Comparison of ENCODE assay signal across 18 cellular contexts in genomic region chr10:99366666-99367065, GRCh38. TPM values are rescaled to one million over a fixed set of nuclear protein-coding genes. Genes with fewer than 3 reads are reported as not detected.
DNase-seq lines count a peak whose midpoint lies in the region; ATAC-seq lines count a peak whose summit lies in the region.
"Had no signal": no experiment of that assay in that cellular context is flagged by ENCODE, and none has a peak within 500 bp of the region (broad histone marks: within the 10 kb centered on the region; RNA-seq: fewer than 3 reads in every experiment).

No MANE protein-coding gene starts in this region.

- H3K9ac ChIP-seq in BLaER1 treated with 17β-estradiol and CSF1 and Interleukin-3, amounts not matched to agents 10 nM and 100 nM: no peak overlapping the region
- H3K9ac ChIP-seq in adipocyte (ENCODE audit: low read length): no peak overlapping the region
- H3K9ac ChIP-seq: BLaER1 had no signal

- peak overlapping the region in 9 of 11 experiments; percentile 4 to 42 (median 25); a peak in 9 of 22 replicates for H3K4me2 ChIP-seq in BLaER1 treated with 17β-estradiol and CSF1 and Interleukin-3, amounts not matched to agents 10 nM and 100 nM
- H3K4me2 ChIP-seq: BLaER1 had no signal

- no peak for ATAC-seq in GM19324 (IDR thresholded peaks at IDR 0.05; ENCODE audit: low FRiP score, unreplicated experiment)
- ATAC-seq: CD8-positive, alpha-beta T cell; GM12878 had no signal

- no peaks in the 10 kb centered on the region for H4K20me1 ChIP-seq in BLaER1 treated with 17β-estradiol and CSF1 and Interleukin-3, amounts not matched to agents 10 nM and 100 nM
- H4K20me1 ChIP-seq: BLaER1 had no signal

- H3K27ac ChIP-seq in BLaER1 treated with 17β-estradiol and CSF1 and Interleukin-3, amounts not matched to agents 10 nM and 100 nM: no peak overlapping the region
- H3K27ac ChIP-seq: BLaER1, C4-2B had no signal

- no peaks in the 10 kb centered on the region for H3K36me3 ChIP-seq in BLaER1 treated with 17β-estradiol and CSF1 and Interleukin-3, amounts not matched to agents 10 nM and 100 nM
- no peaks in the 10 kb centered on the region for H3K36me3 ChIP-seq in adipocyte (ENCODE audit: control insufficient read depth, insufficient read depth, low read length, severe bottlenecking)
- H3K36me3 ChIP-seq: BE2C, BLaER1 had no signal

- H3K9me3 ChIP-seq in BLaER1 treated with 17β-estradiol and CSF1 and Interleukin-3, amounts not matched to agents 10 nM and 100 nM (replicated peaks in 1 of 11): no peaks in the 10 kb centered on the region
- H3K9me3 ChIP-seq in adipocyte (ENCODE audit: control insufficient read depth, low read length): no peaks in the 10 kb centered on the region
- H3K9me3 ChIP-seq: BE2C, BLaER1, Caco-2 had no signal

- DNase-seq in GF-D8 (lab: John Stamatoyannopoulos, UW): peak; percentile 19
- peak; percentile 54 for DNase-seq in adipocyte (ENCODE audit: low read depth)
- DNase-seq in dedifferentiated amniotic fluid mesenchymal stem cell (ENCODE audit: extremely low spot score): peak; percentile 60
- no peak for DNase-seq in stimulated activated CD4-positive, alpha-beta T cell treated with anti-CD3 and anti-CD28 coated beads, Interleukin-2, amount 100 ng/mL, for 24 hours
- no peak for DNase-seq in mesenteric fat pad (ENCODE audit: low spot score)
- DNase-seq: 8988T; ACHN; BE2C; Caco-2; Calu3; CD4-positive, alpha-beta T cell; CD8-positive, alpha-beta T cell; DMS79 treated with DMSO at 0.1 percent for 48 hours had no signal

- peaks cover 6 to 10% (median 8%) of the 10 kb centered on the region in 10 experiments; a peak in 9 of 20 replicates for H3K4me1 ChIP-seq in BLaER1 treated with 17β-estradiol and CSF1 and Interleukin-3, amounts not matched to agents 10 nM and 100 nM
- H3K4me1 ChIP-seq in adipocyte (ENCODE audit: control insufficient read depth, insufficient read depth, low read length): peaks cover 5% of the 10 kb centered on the region
- H3K4me1 ChIP-seq: BE2C, Caco-2 had no signal

- no peak overlapping the region for H3K4me3 ChIP-seq in BLaER1 treated with 17β-estradiol and CSF1 and Interleukin-3, amounts not matched to agents 10 nM and 100 nM
- H3K4me3 ChIP-seq in adipocyte (ENCODE audit: low read length): no peak overlapping the region
- H3K4me3 ChIP-seq: BLaER1, GM12878 had no signal

- H3K27me3 ChIP-seq in BLaER1 treated with 17β-estradiol and CSF1 and Interleukin-3, amounts not matched to agents 10 nM and 100 nM: no peaks in the 10 kb centered on the region
- peaks cover 4% of the 10 kb centered on the region for H3K27me3 ChIP-seq in adipocyte (replicated peaks; ENCODE audit: control insufficient read depth, insufficient read depth, low read length)
- H3K27me3 ChIP-seq: BE2C, BLaER1 had no signal

RNA-seq across cellular contexts. Expression of gene CNNM1, which starts 37.5 kb away (rescaled TPM):
- total RNA-seq in mesenteric fat pad: 0.61 TPM
- total RNA-seq: Caco-2; CD8-positive, alpha-beta T cell; GM12878 had no signal

Comparison
In these comparisons a context has a peak if more than half of its experiments do, and no peak if none do; other contexts are left out.
1. DNase-seq: peak in GF-D8 (single experiment), adipocyte (single experiment) and dedifferentiated amniotic fluid mesenchymal stem cell (single experiment); none in stimulated activated CD4-positive, alpha-beta T cell treated with anti-CD3 and anti-CD28 coated beads, Interleukin-2, amount 100 ng/mL, for 24 hours (0 of 2) and mesenteric fat pad (single experiment).